Comparison of ENCODE assay signal across 5 cellular contexts in the genomic region with DNA sequence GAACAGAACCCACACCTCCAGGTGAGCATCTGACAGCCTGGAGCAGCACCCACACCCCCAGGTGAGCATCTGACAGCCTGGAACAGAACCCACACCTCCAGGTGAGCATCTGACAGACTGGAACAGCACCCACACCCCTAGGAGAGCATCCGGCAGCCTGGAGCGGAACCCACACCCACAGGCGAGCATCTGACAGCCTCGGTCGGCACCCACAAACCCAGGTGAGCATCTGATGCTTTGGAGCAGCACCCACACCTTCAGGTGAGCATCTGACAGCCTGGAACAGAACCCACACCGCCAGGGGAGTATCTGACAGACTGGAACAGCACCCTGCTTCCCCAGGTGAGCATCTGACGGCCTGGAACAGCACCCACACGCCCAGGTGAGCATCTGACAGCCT. TPM values are rescaled to one million over a fixed set of nuclear protein-coding genes. Genes with fewer than 3 reads are reported as not detected.
A peak's percentile ranks its signal among the peaks of the same experiment; 100 is the strongest.
DNase-seq lines count a peak whose midpoint lies in the region; ATAC-seq and TF ChIP-seq lines count a peak whose summit lies in the region.
"Not testable (repeated sequence)": the region's sequence is repeated elsewhere in the genome, so short reads cannot be mapped to it uniquely, and the experiment has no call there.
"Had no signal": no experiment of that assay in that cellular context is flagged by ENCODE, and none has a peak within 500 bp of the region (broad histone marks: within the 10 kb centered on the region; RNA-seq: fewer than 3 reads in every experiment).

No MANE protein-coding gene starts in this region.

- not testable (repeated sequence) for H3K4me1 Mint-ChIP-seq in natural killer cell treated with Interleukin-12 subunit alpha and Interleukin-12 subunit beta and Interleukin-15 and Interleukin-18, amount 100 ng/mL, for 72 hours (ENCODE audit: low read depth in 2 of 2)

- H3K36me3 Mint-ChIP-seq in natural killer cell treated with Interleukin-12 subunit alpha and Interleukin-12 subunit beta and Interleukin-15 and Interleukin-18, amount 100 ng/mL, for 72 hours = not testable (repeated sequence)

- 49 to 55% methylated on average over 7 of the region's 8 CpGs for WGBS in sigmoid colon, 2 donors

- not testable (repeated sequence) for H3K4me1 ChIP-seq in sigmoid colon, upper lobe of right lung

- H3K27me3 Mint-ChIP-seq in natural killer cell treated with Interleukin-12 subunit alpha and Interleukin-12 subunit beta and Interleukin-15 and Interleukin-18, amount 100 ng/mL, for 72 hours = not testable (repeated sequence)

- H3K4me3 Mint-ChIP-seq in natural killer cell treated with Interleukin-12 subunit alpha and Interleukin-12 subunit beta and Interleukin-15 and Interleukin-18, amount 100 ng/mL, for 72 hours = not testable (repeated sequence)

- not testable (repeated sequence) for H3K27ac ChIP-seq in sigmoid colon, upper lobe of right lung

- H3K9me3 Mint-ChIP-seq in natural killer cell treated with Interleukin-12 subunit alpha and Interleukin-12 subunit beta and Interleukin-15 and Interleukin-18, amount 100 ng/mL, for 72 hours = not testable (repeated sequence)

- intact Hi-C loops in sigmoid colon (cut with DNase I); upper lobe of right lung (cut with DNase I): not testable (repeated sequence)

- TF ChIP-seq POLR2A in sigmoid colon (IDR thresholded peaks at IDR 0.05) = not testable (repeated sequence)

- TF ChIP-seq CTCF in sigmoid colon (IDR thresholded peaks at IDR 0.05); upper lobe of right lung (IDR thresholded peaks at IDR 0.05): not testable (repeated sequence)

- not testable (repeated sequence) for H3K27ac Mint-ChIP-seq in natural killer cell treated with Interleukin-12 subunit alpha and Interleukin-12 subunit beta and Interleukin-15 and Interleukin-18, amount 100 ng/mL, for 72 hours

- not testable (repeated sequence) for TF ChIP-seq EP300 in sigmoid colon (IDR thresholded peaks at IDR 0.05)

- not testable (repeated sequence) for H3K27me3 ChIP-seq in sigmoid colon, upper lobe of right lung

- H3K9me3 ChIP-seq in sigmoid colon, upper lobe of right lung: not testable (repeated sequence)

- DNase-seq in activated effector memory CD4-positive, alpha-beta T cell treated with anti-CD3 and anti-CD28 coated beads, Interleukin-2, amount 50 U/mL, for 16 hours = peak; percentile 0
- DNase-seq in natural killer cell treated with Interleukin-12 subunit alpha and Interleukin-12 subunit beta and Interleukin-15 and Interleukin-18, amount 100 ng/mL, for 72 hours (ENCODE audit: low spot score) = peak; percentile 22
- DNase-seq in sigmoid colon (peak; percentile 27), upper lobe of right lung (peak; percentile 5)

- not testable (repeated sequence) for ATAC-seq in natural killer cell treated with Interleukin-12 subunit alpha and Interleukin-12 subunit beta and Interleukin-15 and Interleukin-18, amount 100 ng/mL, for 72 hours; upper lobe of right lung

- H3K4me3 ChIP-seq in sigmoid colon, upper lobe of right lung: not testable (repeated sequence)

- not testable (repeated sequence) for H3K36me3 ChIP-seq in sigmoid colon, upper lobe of right lung

RNA-seq across cellular contexts. Expression of a gene that starts 52.9 kb away (rescaled TPM):
- under 1 TPM; 0.40 to 0.56 TPM for total RNA-seq in natural killer cell treated with Interleukin-12 subunit alpha and Interleukin-12 subunit beta and Interleukin-15 and Interleukin-18, amount 100 ng/mL, for 72 hours
- total RNA-seq in sigmoid colon = under 1 TPM; 0.16 to 0.83 (median 0.63) TPM
- polyA plus RNA-seq in sigmoid colon = under 1 TPM in 2 of 3 donors, not detected in 1; under 0.01 to 0.57 TPM
- total RNA-seq in upper lobe of right lung = 1.3 TPM
- total RNA-seq: Daoy had no signal
